11 cellular contexts compared by ENCODE assay signal in genomic region chr1:228781161-228781771, GRCh38. TPM values are rescaled to one million over a fixed set of nuclear protein-coding genes. Genes with fewer than 3 reads are reported as not detected.
DNase-seq lines count a peak whose midpoint lies in the region; ATAC-seq and TF ChIP-seq lines count a peak whose summit lies in the region.
"Had no signal": no experiment of that assay in that cellular context is flagged by ENCODE, and none has a peak within 500 bp of the region (broad histone marks: within the 10 kb centered on the region; RNA-seq: fewer than 3 reads in every experiment).

No MANE protein-coding gene starts in this region.

- H3K9ac ChIP-seq in mesenchymal stem cell (ENCODE audit: low read length): no peak overlapping the region

- no peak for TF ChIP-seq EP300 in tibial nerve (IDR thresholded peaks at IDR 0.05)

- no peak for TF ChIP-seq CTCF in tibial nerve (IDR thresholded peaks at IDR 0.05)
- no peak for TF ChIP-seq CTCF in CD8-positive, alpha-beta T cell (IDR thresholded peaks at IDR 0.05)

- H2BK120ac ChIP-seq in mesenchymal stem cell (ENCODE audit: low read depth, low read length): no peak overlapping the region

- no peak overlapping the region for H3K4me3 Mint-ChIP-seq in CD8-positive, alpha-beta T cell

- no peak overlapping the region for H3K27ac ChIP-seq in mesenchymal stem cell (ENCODE audit: low read length, poor library complexity, severe bottlenecking)
- no peak overlapping the region for H3K27ac ChIP-seq in tibial nerve
- H3K27ac ChIP-seq in CD8-positive, alpha-beta T cell (ENCODE audit: low read depth, low read length): no peak overlapping the region
- H3K27ac ChIP-seq: esophagus muscularis mucosa, RWPE1 had no signal

- intact Hi-C loops in CD8-positive, alpha-beta T cell (cut with DNase I, micrococcal nuclease): no loop called here

- no peaks in the 10 kb centered on the region for H3K27me3 Mint-ChIP-seq in CD8-positive, alpha-beta T cell (ENCODE audit: low read depth)

- H2AFZ ChIP-seq in mesenchymal stem cell (ENCODE audit: low read depth, low read length): no peak overlapping the region

- no peak overlapping the region for H3K4ac ChIP-seq in mesenchymal stem cell (ENCODE audit: low read depth in 1 of 2, low read length in 2 of 2)

- peak; percentile 77 for DNase-seq in DMS 273 (lab: John Stamatoyannopoulos, UW; ENCODE audit: unreplicated experiment)
- DNase-seq in NCI-H1417 treated with DMSO at 0.1 percent for 48 hours (lab: John Stamatoyannopoulos, UW): peak; percentile 18
- peak; percentile 84 for DNase-seq in mesenchymal stem cell
- DNase-seq in cerebellar nuclear complex (lab: John Stamatoyannopoulos, UW): no peak
- DNase-seq in tibial nerve (ENCODE audit: low spot score in 2 of 2): no peak
- DNase-seq in CD8-positive, alpha-beta T cell: no peak
- no peak for DNase-seq in stimulated activated CD4-positive, alpha-beta T cell treated with anti-CD3 and anti-CD28 coated beads, Interleukin-2, amount 100 ng/mL, for 48 hours

- H3K27me3 ChIP-seq in mesenchymal stem cell (ENCODE audit: control insufficient read depth in 1 of 2, insufficient read depth in 1 of 2, low read length in 2 of 2) (peaks cover 0 to 21% of the 10 kb centered on the region in 2 experiments), tibial nerve (no peaks in the 10 kb centered on the region)
- H3K27me3 ChIP-seq in CD8-positive, alpha-beta T cell (ENCODE audit: insufficient read depth, low read length): no peaks in the 10 kb centered on the region
- H3K27me3 ChIP-seq: esophagus muscularis mucosa had no signal

- H3K9me3 ChIP-seq in mesenchymal stem cell (ENCODE audit: control insufficient read depth, low read length) (no peaks in the 10 kb centered on the region), tibial nerve (no peaks in the 10 kb centered on the region)
- H3K9me3 ChIP-seq in CD8-positive, alpha-beta T cell (ENCODE audit: low read length): no peaks in the 10 kb centered on the region
- H3K9me3 ChIP-seq: esophagus muscularis mucosa had no signal

- H3K36me3 Mint-ChIP-seq in CD8-positive, alpha-beta T cell: no peaks in the 10 kb centered on the region

- H2BK15ac ChIP-seq in mesenchymal stem cell (ENCODE audit: low read depth, poor library complexity, severe bottlenecking): no peak overlapping the region

- CTCF ChIA-PET in CD8-positive, alpha-beta T cell (lab: Charles Lee): interaction anchor here (1.0 to 1.3 kb wide), 2 partner anchors 27 to 117 kb away, joined by 4 to 5 read pairs; no protein-coding TSS in a partner anchor

- no peak overlapping the region for H4K91ac ChIP-seq in mesenchymal stem cell (ENCODE audit: low read length)

- no peak overlapping the region for H3K23ac ChIP-seq in mesenchymal stem cell (ENCODE audit: low read length in 2 of 2)

- H3K14ac ChIP-seq in mesenchymal stem cell (ENCODE audit: low read length in 2 of 2): no peak overlapping the region

- H3K4me2 ChIP-seq in mesenchymal stem cell (ENCODE audit: low read length, poor library complexity, severe bottlenecking): no peak overlapping the region

- H4K8ac ChIP-seq in mesenchymal stem cell (ENCODE audit: low read length): no peak overlapping the region

- H2AK5ac ChIP-seq in mesenchymal stem cell (ENCODE audit: low read length, severe bottlenecking): no peak overlapping the region

- H3K4me1 ChIP-seq in mesenchymal stem cell (ENCODE audit: control insufficient read depth, insufficient read depth, low read depth, low read length): peaks cover 3% of the 10 kb centered on the region
- H3K4me1 ChIP-seq in tibial nerve: peaks cover 0 to 8% (median 0%) of the 10 kb centered on the region in 4 donors
- no peaks in the 10 kb centered on the region for H3K4me1 ChIP-seq in CD8-positive, alpha-beta T cell (ENCODE audit: insufficient read depth, low read length)

- H3K79me1 ChIP-seq in mesenchymal stem cell (replicated peaks; ENCODE audit: low read length, poor library complexity, severe bottlenecking): no peaks in the 10 kb centered on the region

- WGBS in mesenchymal stem cell: 5% methylated on average over 8 of the region's 8 CpGs
- WGBS in tibial nerve, 2 donors: 38 to 43% methylated on average over 8 of the region's 8 CpGs

- H2BK12ac ChIP-seq in mesenchymal stem cell (ENCODE audit: low read length in 2 of 2): no peak overlapping the region

- no peak overlapping the region for H3K27ac Mint-ChIP-seq in CD8-positive, alpha-beta T cell

- H3K9me3 Mint-ChIP-seq in CD8-positive, alpha-beta T cell: no peaks in the 10 kb centered on the region

- TF ChIP-seq POLR2A in tibial nerve (IDR thresholded peaks at IDR 0.05): no peak

- H3K4me3 ChIP-seq in mesenchymal stem cell (ENCODE audit: insufficient read depth in 1 of 2, low read depth in 1 of 2, low read length in 2 of 2): no peak overlapping the region
- no peak overlapping the region for H3K4me3 ChIP-seq in tibial nerve
- H3K4me3 ChIP-seq in CD8-positive, alpha-beta T cell (ENCODE audit: low read depth, low read length): no peak overlapping the region
- H3K4me3 ChIP-seq: esophagus muscularis mucosa, K562 had no signal

- H3K18ac ChIP-seq in mesenchymal stem cell (ENCODE audit: low read depth in 1 of 2, low read length in 2 of 2): peak overlapping the region in 1 of 2 experiments; percentile 41

- H3K4me1 Mint-ChIP-seq in CD8-positive, alpha-beta T cell (ENCODE audit: low read depth): no peaks in the 10 kb centered on the region

- POLR2A ChIA-PET in CD8-positive, alpha-beta T cell (lab: Charles Lee): no interaction called here

- peak; percentile 55 for ATAC-seq in SK-N-SH treated with all-trans-retinoic acid at 6 μM for 48 hours
- ATAC-seq in CD8-positive, alpha-beta T cell: no peak
- ATAC-seq: K562 had no signal

- H3K36me3 ChIP-seq in mesenchymal stem cell (ENCODE audit: control insufficient read depth in 1 of 2, insufficient read depth in 2 of 2, low read depth in 1 of 2, low read length in 2 of 2) (no peaks in the 10 kb centered on the region), tibial nerve (no peaks in the 10 kb centered on the region)
- no peaks in the 10 kb centered on the region for H3K36me3 ChIP-seq in CD8-positive, alpha-beta T cell (ENCODE audit: insufficient read depth, low read length)
- H3K36me3 ChIP-seq: esophagus muscularis mucosa had no signal

- H2BK5ac ChIP-seq in mesenchymal stem cell (ENCODE audit: low read depth, low read length, poor library complexity, severe bottlenecking): no peak overlapping the region

TF ChIP-seq in SK-N-SH treated with all-trans-retinoic acid at 6 μM for 48 hours, 23 proteins besides CTCF, POLR2A, EP300 and RAD21:
- 0 out of 2 replicates have a peak, but pooled peaks have one; percentile 26 for TF ChIP-seq ISL1 (CRISPR knock-in tag; IDR thresholded peaks at IDR 0.05)
- TF ChIP-seq ZNF8 (CRISPR knock-in tag; IDR thresholded peaks at IDR 0.05): no peak
- no peak for TF ChIP-seq TCF4 (CRISPR knock-in tag; IDR thresholded peaks at IDR 0.05; ENCODE audit: borderline replicate concordance)
- no peak for TF ChIP-seq RARB (CRISPR knock-in tag; IDR thresholded peaks at IDR 0.05)
- TF ChIP-seq, protein P1, sequence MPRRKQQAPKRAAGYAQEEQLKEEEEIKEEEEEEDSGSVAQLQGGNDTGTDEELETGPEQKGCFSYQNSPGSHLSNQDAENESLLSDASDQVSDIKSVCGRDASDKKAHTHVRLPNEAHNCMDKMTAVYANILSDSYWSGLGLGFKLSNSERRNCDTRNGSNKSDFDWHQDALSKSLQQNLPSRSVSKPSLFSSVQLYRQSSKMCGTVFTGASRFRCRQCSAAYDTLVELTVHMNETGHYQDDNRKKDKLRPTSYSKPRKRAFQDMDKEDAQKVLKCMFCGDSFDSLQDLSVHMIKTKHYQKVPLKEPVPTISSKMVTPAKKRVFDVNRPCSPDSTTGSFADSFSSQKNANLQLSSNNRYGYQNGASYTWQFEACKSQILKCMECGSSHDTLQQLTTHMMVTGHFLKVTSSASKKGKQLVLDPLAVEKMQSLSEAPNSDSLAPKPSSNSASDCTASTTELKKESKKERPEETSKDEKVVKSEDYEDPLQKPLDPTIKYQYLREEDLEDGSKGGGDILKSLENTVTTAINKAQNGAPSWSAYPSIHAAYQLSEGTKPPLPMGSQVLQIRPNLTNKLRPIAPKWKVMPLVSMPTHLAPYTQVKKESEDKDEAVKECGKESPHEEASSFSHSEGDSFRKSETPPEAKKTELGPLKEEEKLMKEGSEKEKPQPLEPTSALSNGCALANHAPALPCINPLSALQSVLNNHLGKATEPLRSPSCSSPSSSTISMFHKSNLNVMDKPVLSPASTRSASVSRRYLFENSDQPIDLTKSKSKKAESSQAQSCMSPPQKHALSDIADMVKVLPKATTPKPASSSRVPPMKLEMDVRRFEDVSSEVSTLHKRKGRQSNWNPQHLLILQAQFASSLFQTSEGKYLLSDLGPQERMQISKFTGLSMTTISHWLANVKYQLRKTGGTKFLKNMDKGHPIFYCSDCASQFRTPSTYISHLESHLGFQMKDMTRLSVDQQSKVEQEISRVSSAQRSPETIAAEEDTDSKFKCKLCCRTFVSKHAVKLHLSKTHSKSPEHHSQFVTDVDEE (CRISPR knock-in tag; IDR thresholded peaks at IDR 0.05): no peak

RNA-seq across cellular contexts. Expression of gene RHOU, which starts 46.0 kb away (rescaled TPM):
- 7.9 TPM for polyA plus RNA-seq in mesenchymal stem cell (2013, experiment 1 of 2)
- 7.8 TPM for polyA plus RNA-seq in mesenchymal stem cell (2013, experiment 2 of 2)
- 10 to 100 TPM; 16.5 to 24.5 (median 17.8) TPM for total RNA-seq in tibial nerve
- total RNA-seq in CD8-positive, alpha-beta T cell: under 1 TPM; 0.39 to 0.57 TPM
- polyA plus RNA-seq: K562 had no signal

Comparison
In these comparisons a context has a peak if more than half of its experiments do, and no peak if none do; other contexts are left out.
1. DNase-seq: peak in DMS 273 (single experiment), NCI-H1417 treated with DMSO at 0.1 percent for 48 hours (single experiment) and mesenchymal stem cell (single experiment); none in cerebellar nuclear complex (0 of 2), tibial nerve (0 of 2), CD8-positive, alpha-beta T cell (0 of 7) and stimulated activated CD4-positive, alpha-beta T cell treated with anti-CD3 and anti-CD28 coated beads, Interleukin-2, amount 100 ng/mL, for 48 hours (0 of 2).
2. RNA of gene RHOU, which starts 46.0 kb away (total RNA-seq): 16.5 to 24.5 TPM in tibial nerve; 0.39 to 0.57 TPM in CD8-positive, alpha-beta T cell; every median in the first group is over 10 times any median in the second.